In the genomic region with DNA sequence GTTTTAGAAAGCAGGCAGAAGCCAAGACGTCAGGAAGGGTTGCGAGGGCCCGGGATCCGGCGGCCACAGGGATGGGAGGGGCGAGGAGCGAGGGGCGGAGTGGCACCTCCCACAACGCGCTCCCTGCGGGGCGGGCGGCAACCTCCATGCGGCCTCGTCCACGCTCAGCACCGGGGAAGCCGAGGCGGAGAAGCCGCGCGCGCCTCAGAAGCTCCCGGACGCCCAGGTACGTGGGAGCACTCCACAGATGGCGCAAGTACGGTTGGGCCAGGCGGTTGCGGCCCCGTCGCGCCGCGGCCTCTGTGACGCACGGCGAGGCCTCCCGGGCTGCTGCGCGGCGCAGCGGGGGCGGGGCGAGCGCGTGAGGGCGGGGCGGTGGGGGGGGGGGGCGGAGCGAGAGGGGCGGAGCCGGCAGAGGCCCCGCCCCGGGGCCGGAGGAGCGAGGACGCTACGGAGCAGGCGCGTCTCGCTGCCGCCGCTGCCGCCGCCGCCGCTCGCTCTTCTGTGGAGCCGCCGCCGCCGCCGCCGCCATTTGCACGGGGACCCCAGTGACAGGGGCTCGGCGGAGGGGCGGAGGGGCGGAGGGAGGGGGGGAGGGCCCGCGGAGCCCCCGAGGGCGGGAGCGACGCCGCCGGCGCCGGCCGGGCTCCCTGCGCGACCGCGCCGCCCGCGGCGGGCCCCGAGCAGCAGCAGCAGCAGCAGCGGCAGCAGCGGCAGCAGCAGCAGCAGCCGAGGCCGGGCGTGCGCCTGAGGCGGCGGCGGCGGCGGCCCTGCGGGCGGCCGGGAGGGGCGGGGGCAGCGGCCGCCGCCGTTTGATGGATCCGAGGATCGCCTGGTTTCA, we compare ENCODE assay signal across 1 cellular context.
TF ChIP-seq lines count a peak whose summit lies in the region.

TSS of gene TENT4B (plus strand) at position 500 of the 841 bp plus-strand sequence. CDS start at position 816, 316 bp downstream.

TF ChIP-seq in HEK293, 187 proteins besides CTCF, POLR2A, EP300 and RAD21 (continued from another document):
- TF ChIP-seq PRDM2 (tag by site-specific recombination; IDR thresholded peaks at IDR 0.05; ENCODE audit: borderline replicate concordance) = no peak
- TF ChIP-seq ZNF791 (tag by site-specific recombination; IDR thresholded peaks at IDR 0.05) = no peak
- TF ChIP-seq ZNF112 (tag by site-specific recombination; IDR thresholded peaks at IDR 0.05) = no peak
- TF ChIP-seq MEIS1 (CRISPR knock-in tag; IDR thresholded peaks at IDR 0.05; ENCODE audit: borderline replicate concordance) = no peak
- TF ChIP-seq KLF1 (tag by site-specific recombination; IDR thresholded peaks at IDR 0.05) = peak; percentile 89
- TF ChIP-seq IKZF3 (tag by site-specific recombination; IDR thresholded peaks at IDR 0.05) = no peak
- TF ChIP-seq ZSCAN16 (tag by site-specific recombination; IDR thresholded peaks at IDR 0.05) = 0 out of 2 replicates have a peak, but pooled peaks have one; percentile 32
- peak; percentile 89; the same call in 1 of the 2 replicates for TF ChIP-seq REPIN1 (tag by site-specific recombination; IDR thresholded peaks at IDR 0.05; ENCODE audit: low read depth)
- peak; percentile 95 for TF ChIP-seq GLIS2 (tag by site-specific recombination; IDR thresholded peaks at IDR 0.05)
- no peak for TF ChIP-seq SETDB1 (IDR thresholded peaks at IDR 0.05; ENCODE audit: insufficient read length, low read length)
- peak; percentile 53; the same call in 1 of the 2 replicates for TF ChIP-seq ZFHX2 (tag by site-specific recombination; conservative IDR thresholded peaks at IDR 0.05)
- no peak for TF ChIP-seq ZNF23 (tag by site-specific recombination; IDR thresholded peaks at IDR 0.05; ENCODE audit: borderline replicate concordance)
- peak; percentile 85 for TF ChIP-seq SP3 (tag by site-specific recombination; IDR thresholded peaks at IDR 0.05)
- TF ChIP-seq, protein P1, sequence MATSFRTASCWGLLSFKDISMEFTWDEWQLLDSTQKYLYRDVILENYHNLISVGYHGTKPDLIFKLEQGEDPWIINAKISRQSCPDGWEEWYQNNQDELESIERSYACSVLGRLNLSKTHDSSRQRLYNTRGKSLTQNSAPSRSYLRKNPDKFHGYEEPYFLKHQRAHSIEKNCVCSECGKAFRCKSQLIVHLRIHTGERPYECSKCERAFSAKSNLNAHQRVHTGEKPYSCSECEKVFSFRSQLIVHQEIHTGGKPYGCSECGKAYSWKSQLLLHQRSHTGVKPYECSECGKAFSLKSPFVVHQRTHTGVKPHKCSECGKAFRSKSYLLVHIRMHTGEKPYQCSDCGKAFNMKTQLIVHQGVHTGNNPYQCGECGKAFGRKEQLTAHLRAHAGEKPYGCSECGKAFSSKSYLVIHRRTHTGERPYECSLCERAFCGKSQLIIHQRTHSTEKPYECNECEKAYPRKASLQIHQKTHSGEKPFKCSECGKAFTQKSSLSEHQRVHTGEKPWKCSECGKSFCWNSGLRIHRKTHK (tag by site-specific recombination; IDR thresholded peaks at IDR 0.05) = no peak
- TF ChIP-seq SP2 (tag by site-specific recombination; IDR thresholded peaks at IDR 0.05) = peak; percentile 58
- TF ChIP-seq ZNF2 (tag by site-specific recombination; IDR thresholded peaks at IDR 0.05) = 0 out of 2 replicates have a peak, but pooled peaks have one; percentile 13
- TF ChIP-seq, protein P2, sequence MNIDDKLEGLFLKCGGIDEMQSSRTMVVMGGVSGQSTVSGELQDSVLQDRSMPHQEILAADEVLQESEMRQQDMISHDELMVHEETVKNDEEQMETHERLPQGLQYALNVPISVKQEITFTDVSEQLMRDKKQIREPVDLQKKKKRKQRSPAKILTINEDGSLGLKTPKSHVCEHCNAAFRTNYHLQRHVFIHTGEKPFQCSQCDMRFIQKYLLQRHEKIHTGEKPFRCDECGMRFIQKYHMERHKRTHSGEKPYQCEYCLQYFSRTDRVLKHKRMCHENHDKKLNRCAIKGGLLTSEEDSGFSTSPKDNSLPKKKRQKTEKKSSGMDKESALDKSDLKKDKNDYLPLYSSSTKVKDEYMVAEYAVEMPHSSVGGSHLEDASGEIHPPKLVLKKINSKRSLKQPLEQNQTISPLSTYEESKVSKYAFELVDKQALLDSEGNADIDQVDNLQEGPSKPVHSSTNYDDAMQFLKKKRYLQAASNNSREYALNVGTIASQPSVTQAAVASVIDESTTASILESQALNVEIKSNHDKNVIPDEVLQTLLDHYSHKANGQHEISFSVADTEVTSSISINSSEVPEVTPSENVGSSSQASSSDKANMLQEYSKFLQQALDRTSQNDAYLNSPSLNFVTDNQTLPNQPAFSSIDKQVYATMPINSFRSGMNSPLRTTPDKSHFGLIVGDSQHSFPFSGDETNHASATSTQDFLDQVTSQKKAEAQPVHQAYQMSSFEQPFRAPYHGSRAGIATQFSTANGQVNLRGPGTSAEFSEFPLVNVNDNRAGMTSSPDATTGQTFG (tag by site-specific recombination; IDR thresholded peaks at IDR 0.05; ENCODE audit: borderline replicate concordance) = no peak
- peak; percentile 74 for TF ChIP-seq ZBTB26 (tag by site-specific recombination; optimal IDR thresholded peaks at IDR 0.05)
- 0 out of 2 replicates have a peak, but pooled peaks have one; percentile 18 for TF ChIP-seq ZNF449 (tag by site-specific recombination; IDR thresholded peaks at IDR 0.05)
- TF ChIP-seq, protein P3, sequence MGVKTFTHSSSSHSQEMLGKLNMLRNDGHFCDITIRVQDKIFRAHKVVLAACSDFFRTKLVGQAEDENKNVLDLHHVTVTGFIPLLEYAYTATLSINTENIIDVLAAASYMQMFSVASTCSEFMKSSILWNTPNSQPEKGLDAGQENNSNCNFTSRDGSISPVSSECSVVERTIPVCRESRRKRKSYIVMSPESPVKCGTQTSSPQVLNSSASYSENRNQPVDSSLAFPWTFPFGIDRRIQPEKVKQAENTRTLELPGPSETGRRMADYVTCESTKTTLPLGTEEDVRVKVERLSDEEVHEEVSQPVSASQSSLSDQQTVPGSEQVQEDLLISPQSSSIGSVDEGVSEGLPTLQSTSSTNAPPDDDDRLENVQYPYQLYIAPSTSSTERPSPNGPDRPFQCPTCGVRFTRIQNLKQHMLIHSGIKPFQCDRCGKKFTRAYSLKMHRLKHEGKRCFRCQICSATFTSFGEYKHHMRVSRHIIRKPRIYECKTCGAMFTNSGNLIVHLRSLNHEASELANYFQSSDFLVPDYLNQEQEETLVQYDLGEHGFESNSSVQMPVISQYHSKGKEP (tag by site-specific recombination; IDR thresholded peaks at IDR 0.05) = peak; percentile 40; the same call in 1 of the 2 replicates
- TF ChIP-seq ZNF341 (tag by site-specific recombination; IDR thresholded peaks at IDR 0.05; ENCODE audit: low read depth) = peak; percentile 29; the same call in 1 of the 2 replicates
TF ChIP-seq in HEK293: peak in this region for 42.
